In genomic region chr9:7536310-7536939, GRCh38 we compare ENCODE assay signal across 8 cellular contexts.
DNase-seq lines count a peak whose midpoint lies in the region; ATAC-seq and TF ChIP-seq lines count a peak whose summit lies in the region.

No MANE protein-coding gene starts in this region.

- peak; percentile 47 to 74 (median 70) for TF ChIP-seq CTCF in heart right ventricle (IDR thresholded peaks at IDR 0.05)

- H3K36me3 Mint-ChIP-seq in CD4-positive, alpha-beta memory T cell = no peaks in the 10 kb centered on the region

- DNase-seq in CD4-positive, alpha-beta memory T cell = peak in 3 of 5 donors; percentile 7 to 11 (median 9)
- DNase-seq in NCI-H2107 (lab: John Stamatoyannopoulos, UW) = peak; percentile 17
- peak; percentile 25 for DNase-seq in activated T-cell treated with anti-CD3 and anti-CD28 coated beads for 48 hours (ENCODE audit: low read depth)
- peak; percentile 16 to 46 for DNase-seq in heart right ventricle
- DNase-seq in skeletal muscle cell (ENCODE audit: low read depth) = peak; percentile 9
- no peak for DNase-seq in cortex of kidney (lab: John Stamatoyannopoulos, UW)

- H3K4me1 ChIP-seq in CD4-positive, alpha-beta memory T cell (ENCODE audit: insufficient read depth, low read length) = no peaks in the 10 kb centered on the region
- peaks cover 0 to 9% (median 0%) of the 10 kb centered on the region in 9 donors for H3K4me1 ChIP-seq in heart right ventricle

- H3K27ac ChIP-seq in CD4-positive, alpha-beta memory T cell (ENCODE audit: low read depth, low read length) = no peak overlapping the region
- no peak overlapping the region for H3K27ac ChIP-seq in heart right ventricle

- H3K27me3 ChIP-seq in CD4-positive, alpha-beta memory T cell (ENCODE audit: insufficient read depth, low read length) = no peaks in the 10 kb centered on the region
- no peaks in the 10 kb centered on the region for H3K27me3 ChIP-seq in heart right ventricle

- H3K9me3 Mint-ChIP-seq in CD4-positive, alpha-beta memory T cell = peaks cover 0 to 2% (median 0%) of the 10 kb centered on the region in 8 donors

- no peaks in the 10 kb centered on the region for H3K36me3 ChIP-seq in CD4-positive, alpha-beta memory T cell (ENCODE audit: insufficient read depth, low read length)
- no peaks in the 10 kb centered on the region for H3K36me3 ChIP-seq in heart right ventricle

- no peak overlapping the region for H3K4me3 ChIP-seq in CD4-positive, alpha-beta memory T cell (ENCODE audit: low read length in 2 of 2)
- H3K4me3 ChIP-seq in heart right ventricle (no peak overlapping the region), skeletal muscle cell (ENCODE audit: low read depth, low read length) (no peak overlapping the region)

- H3K9me3 ChIP-seq in CD4-positive, alpha-beta memory T cell (ENCODE audit: control insufficient read depth in 1 of 2, low read length in 2 of 2) = no peaks in the 10 kb centered on the region
- no peaks in the 10 kb centered on the region for H3K9me3 ChIP-seq in heart right ventricle

- ATAC-seq in GM18861 (IDR thresholded peaks at IDR 0.05; ENCODE audit: unreplicated experiment) = peak; percentile 80
- ATAC-seq in HG02938 (IDR thresholded peaks at IDR 0.05; ENCODE audit: unreplicated experiment) = peak; percentile 68
- ATAC-seq in heart right ventricle = peak in 6 of 8 donors; percentile 34 to 76 (median 68)

- CTCF ChIA-PET in CD4-positive, alpha-beta memory T cell (lab: Charles Lee; ENCODE audit: partially characterized antibody) = no interaction called here

- H3K27me3 Mint-ChIP-seq in CD4-positive, alpha-beta memory T cell = peaks cover 5 to 9% of the 10 kb centered on the region in 2 donors

- POLR2A ChIA-PET in CD4-positive, alpha-beta memory T cell (lab: Charles Lee; ENCODE audit: partially characterized antibody) = no interaction called here

- WGBS in heart right ventricle, 2 donors = 41 to 44% methylated on average over 4 of the region's 4 CpGs

- H3K4me3 Mint-ChIP-seq in CD4-positive, alpha-beta memory T cell = no peak overlapping the region

- H3K4me1 Mint-ChIP-seq in CD4-positive, alpha-beta memory T cell = no peaks in the 10 kb centered on the region

- H3K27ac Mint-ChIP-seq in CD4-positive, alpha-beta memory T cell = peak overlapping the region in 1 of 7 donors; percentile 13

- intact Hi-C loops in CD4-positive, alpha-beta memory T cell (cut with micrococcal nuclease) = loop anchor here (5.0 kb wide), 1 partner anchor 949 kb away; no protein-coding TSS in a partner anchor
- intact Hi-C loops in heart right ventricle (cut with DNase I) = loop anchor here in 9 of 10 donors (1.0 to 10.0 kb wide), 12 partner anchors 132 to 709 kb away; no protein-coding TSS in a partner anchor
